Comparison of ENCODE assay signal across 8 cellular contexts in genomic region chr15:40069178-40070165, GRCh38. TPM values are rescaled to one million over a fixed set of nuclear protein-coding genes. Genes with fewer than 3 reads are reported as not detected.
DNase-seq lines count a peak whose midpoint lies in the region; ATAC-seq and TF ChIP-seq lines count a peak whose summit lies in the region.

No MANE protein-coding gene starts in this region.

- DNase-seq in G401 (ENCODE audit: low spot score): peak; percentile 70
- peak; percentile 73 for DNase-seq in HCT116 (ENCODE audit: low read depth, low spot score)
- peak; percentile 80 for DNase-seq in NCI-H146 treated with DMSO at 0.1 percent for 48 hours (lab: John Stamatoyannopoulos, UW; ENCODE audit: unreplicated experiment)
- peak; percentile 97 to 99 (median 98) for DNase-seq in adrenal gland
- peak; percentile 93 to 95 for DNase-seq in hippocampal formation (lab: John Stamatoyannopoulos, UW)
- DNase-seq in gastrocnemius medialis: peak; percentile 93 to 98
- DNase-seq in NCI-H226: no peak

- intact Hi-C loops in HCT116 (cut with micrococcal nuclease): no loop called here
- intact Hi-C loops in adrenal gland (cut with DNase I): no loop called here
- intact Hi-C loops in gastrocnemius medialis (cut with DNase I; ENCODE audit: low total_unique reads): loop anchor here (2.0 kb wide), 1 partner anchor 81 kb away; no protein-coding TSS in a partner anchor

- POLR2A ChIA-PET in HCT116 (lab: Charles Lee): interaction anchor here (0.6 kb wide), 1 partner anchor 30 kb away, joined by 4 read pairs; no protein-coding TSS in a partner anchor

- no peak overlapping the region for H2AFZ ChIP-seq in HCT116 (ENCODE audit: low read depth, low read length, poor library complexity, severe bottlenecking)

- H3K27me3 ChIP-seq in HCT116 (ENCODE audit: insufficient read depth, low read length) (no peaks in the 10 kb centered on the region), adrenal gland (no peaks in the 10 kb centered on the region), gastrocnemius medialis (no peaks in the 10 kb centered on the region)

- no peak for TF ChIP-seq POLR2A in HCT116 (IDR thresholded peaks at IDR 0.05; ENCODE audit: borderline replicate concordance, extremely low read depth, insufficient read depth, insufficient read length)
- TF ChIP-seq POLR2A in adrenal gland (IDR thresholded peaks at IDR 0.05): peak in 1 of 2 donors; percentile 62
- TF ChIP-seq POLR2A in gastrocnemius medialis (IDR thresholded peaks at IDR 0.05): no peak

- H3K36me3 ChIP-seq in HCT116 (ENCODE audit: control insufficient read depth in 1 of 2, insufficient read depth in 2 of 2, low read length in 2 of 2) (no peaks in the 10 kb centered on the region), adrenal gland (replicated peaks in 1 of 2) (no peaks in the 10 kb centered on the region), gastrocnemius medialis (no peaks in the 10 kb centered on the region)

- BruUV-seq in HCT116 (replicated peaks; lab: Mats Ljungman, UMichigan): no TSS peak

- peak; percentile 88 for ATAC-seq in HCT116
- ATAC-seq in gastrocnemius medialis: peak; percentile 92 to 95
- ATAC-seq in HG03469 (IDR thresholded peaks at IDR 0.05; ENCODE audit: unreplicated experiment): no peak

- no peaks in the 10 kb centered on the region for H3K9me2 ChIP-seq in HCT116 (ENCODE audit: insufficient read depth)

- TF ChIP-seq CTCF in HCT116 (IDR thresholded peaks at IDR 0.05 in 2 of 3, conservative IDR thresholded peaks at IDR 0.05 in 1 of 3; ENCODE audit: borderline replicate concordance in 1 of 3, insufficient read depth in 1 of 3, low read depth in 2 of 3, low read length in 2 of 3): no peak
- no peak for TF ChIP-seq CTCF in adrenal gland (IDR thresholded peaks at IDR 0.05)
- no peak for TF ChIP-seq CTCF in gastrocnemius medialis (IDR thresholded peaks at IDR 0.05 in 4 of 5, conservative IDR thresholded peaks at IDR 0.05 in 1 of 5)

- H3K27ac ChIP-seq in HCT116 (ENCODE audit: low read depth, low read length) (no peak overlapping the region), adrenal gland (peak overlapping the region in 4 of 5 donors; percentile 45 to 72 (median 68)), gastrocnemius medialis (peak overlapping the region; percentile 76 to 88 (median 82))

- peak overlapping the region in 1 of 2 experiments; percentile 23; a peak in 1 of 4 replicates for H3K4me3 ChIP-seq in HCT116 (replicated peaks in 1 of 2; ENCODE audit: low read depth in 1 of 2, low read length in 2 of 2)
- no peak overlapping the region for H3K4me3 ChIP-seq in adrenal gland
- no peak overlapping the region for H3K4me3 ChIP-seq in gastrocnemius medialis

- RAD21 ChIA-PET in HCT116 (lab: Charles Lee; ENCODE audit: low non-redundant PET in 1 of 2, low total read pairs in 2 of 2, uncharacterized antibody in 2 of 2, unreplicated experiment in 2 of 2): no interaction called here

- no peaks in the 10 kb centered on the region for H3K79me2 ChIP-seq in HCT116 (ENCODE audit: insufficient read depth, low read length)

- no peaks in the 10 kb centered on the region for H4K20me1 ChIP-seq in HCT116 (ENCODE audit: insufficient read depth)

- no peak overlapping the region; the same call in 1 of the 2 replicates for H3K9ac ChIP-seq in HCT116 (ENCODE audit: low read length)

- no peaks in the 10 kb centered on the region for H3K9me3 ChIP-seq in HCT116 (ENCODE audit: control insufficient read depth in 1 of 2, insufficient read depth in 1 of 2, low read depth in 1 of 2, low read length in 2 of 2)
- no peaks in the 10 kb centered on the region for H3K9me3 ChIP-seq in adrenal gland (replicated peaks in 1 of 3)
- no peaks in the 10 kb centered on the region for H3K9me3 ChIP-seq in gastrocnemius medialis

- CTCF ChIA-PET in HCT116 (lab: Charles Lee): interaction anchor here (1.6 kb wide), 1 partner anchor 24 kb away, joined by 5 read pairs; no protein-coding TSS in a partner anchor

- TF ChIP-seq RAD21 in HCT116 (IDR thresholded peaks at IDR 0.05; ENCODE audit: low read depth): no peak

- in situ Hi-C loops in G401 (cut with HindIII; ENCODE audit: low sequenced_read_pairs): no loop called here
- in situ Hi-C loops in gastrocnemius medialis (cut with MboI; ENCODE audit: low sequenced_read_pairs in 4 of 4): no loop called here

- H3K4me2 ChIP-seq in HCT116 (ENCODE audit: low read length): peak overlapping the region; percentile 72

- WGBS in adrenal gland, 4 donors: 36 to 72% (median 41%) methylated on average over 19 to 32 of the region's 32 CpGs

- peaks cover 18 to 24% of the 10 kb centered on the region in 2 experiments for H3K4me1 ChIP-seq in HCT116 (ENCODE audit: control insufficient read depth in 1 of 2, insufficient read depth in 2 of 2, low read length in 2 of 2)
- peaks cover 23 to 28% of the 10 kb centered on the region in 2 donors for H3K4me1 ChIP-seq in adrenal gland (replicated peaks in 1 of 2)
- H3K4me1 ChIP-seq in gastrocnemius medialis: peaks cover 20 to 30% of the 10 kb centered on the region in 2 donors

TF ChIP-seq in HCT116, 20 proteins besides CTCF, POLR2A, EP300 and RAD21 (continues in another document):
- peak; percentile 30; the same call in 1 of the 2 replicates for TF ChIP-seq CEBPB (IDR thresholded peaks at IDR 0.05; ENCODE audit: low read depth)
- TF ChIP-seq ELF1 (IDR thresholded peaks at IDR 0.05; ENCODE audit: borderline replicate concordance, low read depth): no peak
- no peak for TF ChIP-seq FOSL1 (IDR thresholded peaks at IDR 0.05; ENCODE audit: low read depth)
- no peak for TF ChIP-seq EGR1 (IDR thresholded peaks at IDR 0.05; ENCODE audit: low read depth)
- no peak for TF ChIP-seq YY1 (IDR thresholded peaks at IDR 0.05; ENCODE audit: extremely low read depth, insufficient replicate concordance, low read depth, low read length)
- TF ChIP-seq, protein P1, sequence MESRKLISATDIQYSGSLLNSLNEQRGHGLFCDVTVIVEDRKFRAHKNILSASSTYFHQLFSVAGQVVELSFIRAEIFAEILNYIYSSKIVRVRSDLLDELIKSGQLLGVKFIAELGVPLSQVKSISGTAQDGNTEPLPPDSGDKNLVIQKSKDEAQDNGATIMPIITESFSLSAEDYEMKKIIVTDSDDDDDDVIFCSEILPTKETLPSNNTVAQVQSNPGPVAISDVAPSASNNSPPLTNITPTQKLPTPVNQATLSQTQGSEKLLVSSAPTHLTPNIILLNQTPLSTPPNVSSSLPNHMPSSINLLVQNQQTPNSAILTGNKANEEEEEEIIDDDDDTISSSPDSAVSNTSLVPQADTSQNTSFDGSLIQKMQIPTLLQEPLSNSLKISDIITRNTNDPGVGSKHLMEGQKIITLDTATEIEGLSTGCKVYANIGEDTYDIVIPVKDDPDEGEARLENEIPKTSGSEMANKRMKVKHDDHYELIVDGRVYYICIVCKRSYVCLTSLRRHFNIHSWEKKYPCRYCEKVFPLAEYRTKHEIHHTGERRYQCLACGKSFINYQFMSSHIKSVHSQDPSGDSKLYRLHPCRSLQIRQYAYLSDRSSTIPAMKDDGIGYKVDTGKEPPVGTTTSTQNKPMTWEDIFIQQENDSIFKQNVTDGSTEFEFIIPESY (IDR thresholded peaks at IDR 0.05; ENCODE audit: extremely low read depth, insufficient replicate concordance, low read length): peak; percentile 87
- TF ChIP-seq JUND (IDR thresholded peaks at IDR 0.05): 0 out of 2 replicates have a peak, but pooled peaks have one; percentile 33
- 0 out of 2 replicates have a peak, but pooled peaks have one; percentile 47 for TF ChIP-seq SIN3A (IDR thresholded peaks at IDR 0.05; ENCODE audit: low read depth)
- TF ChIP-seq CBX3 (IDR thresholded peaks at IDR 0.05; ENCODE audit: low read depth): peak; percentile 76; the same call in 1 of the 2 replicates
- peak; percentile 58; the same call in 1 of the 2 replicates for TF ChIP-seq ZFX (IDR thresholded peaks at IDR 0.05)
- TF ChIP-seq EZH2 (IDR thresholded peaks at IDR 0.05): no peak
- TF ChIP-seq, protein P2, sequence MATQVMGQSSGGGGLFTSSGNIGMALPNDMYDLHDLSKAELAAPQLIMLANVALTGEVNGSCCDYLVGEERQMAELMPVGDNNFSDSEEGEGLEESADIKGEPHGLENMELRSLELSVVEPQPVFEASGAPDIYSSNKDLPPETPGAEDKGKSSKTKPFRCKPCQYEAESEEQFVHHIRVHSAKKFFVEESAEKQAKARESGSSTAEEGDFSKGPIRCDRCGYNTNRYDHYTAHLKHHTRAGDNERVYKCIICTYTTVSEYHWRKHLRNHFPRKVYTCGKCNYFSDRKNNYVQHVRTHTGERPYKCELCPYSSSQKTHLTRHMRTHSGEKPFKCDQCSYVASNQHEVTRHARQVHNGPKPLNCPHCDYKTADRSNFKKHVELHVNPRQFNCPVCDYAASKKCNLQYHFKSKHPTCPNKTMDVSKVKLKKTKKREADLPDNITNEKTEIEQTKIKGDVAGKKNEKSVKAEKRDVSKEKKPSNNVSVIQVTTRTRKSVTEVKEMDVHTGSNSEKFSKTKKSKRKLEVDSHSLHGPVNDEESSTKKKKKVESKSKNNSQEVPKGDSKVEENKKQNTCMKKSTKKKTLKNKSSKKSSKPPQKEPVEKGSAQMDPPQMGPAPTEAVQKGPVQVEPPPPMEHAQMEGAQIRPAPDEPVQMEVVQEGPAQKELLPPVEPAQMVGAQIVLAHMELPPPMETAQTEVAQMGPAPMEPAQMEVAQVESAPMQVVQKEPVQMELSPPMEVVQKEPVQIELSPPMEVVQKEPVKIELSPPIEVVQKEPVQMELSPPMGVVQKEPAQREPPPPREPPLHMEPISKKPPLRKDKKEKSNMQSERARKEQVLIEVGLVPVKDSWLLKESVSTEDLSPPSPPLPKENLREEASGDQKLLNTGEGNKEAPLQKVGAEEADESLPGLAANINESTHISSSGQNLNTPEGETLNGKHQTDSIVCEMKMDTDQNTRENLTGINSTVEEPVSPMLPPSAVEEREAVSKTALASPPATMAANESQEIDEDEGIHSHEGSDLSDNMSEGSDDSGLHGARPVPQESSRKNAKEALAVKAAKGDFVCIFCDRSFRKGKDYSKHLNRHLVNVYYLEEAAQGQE (IDR thresholded peaks at IDR 0.05; ENCODE audit: low read depth): no peak
- TF ChIP-seq ATF3 (IDR thresholded peaks at IDR 0.05): no peak

RNA-seq across cellular contexts. Expression of gene SRP14, which starts 30.5 kb away (rescaled TPM):
- 194 and 205 TPM in 2 replicates for total RNA-seq in G401 (2014; rRNA removed; shearing (Covaris generic))
- total RNA-seq in HCT116 (2021; ENCODE audit: unreplicated experiment): 168 TPM
- 166 and 208 TPM in 2 replicates for polyA plus RNA-seq in HCT116 (2012)
- 100 to 1,000 TPM; 173 to 689 (median 275) TPM for total RNA-seq in adrenal gland
- 100 to 1,000 TPM; 352 to 989 (median 549) TPM for polyA plus RNA-seq in adrenal gland
- 100 to 1,000 TPM; 180 to 244 (median 208) TPM for total RNA-seq in gastrocnemius medialis

RNA-seq across cellular contexts. Expression of gene BMF, which starts 39.2 kb away (rescaled TPM):
- total RNA-seq in G401 (2014; rRNA removed; shearing (Covaris generic)): 8.1 and 14.3 TPM in 2 replicates
- total RNA-seq in HCT116 (2021; ENCODE audit: unreplicated experiment) (1.0 TPM), adrenal gland (10 to 100 TPM in 3 of 8 donors, 1 to 10 TPM in 5; 4.8 to 12.8 (median 7.7) TPM), gastrocnemius medialis (10 to 100 TPM in 1 of 4 donors, 1 to 10 TPM in 2, under 1 TPM in 1; 0.82 to 11.6 (median 3.2) TPM)
- polyA plus RNA-seq in HCT116 (2012): 0.59 and 0.76 TPM in 2 replicates
- polyA plus RNA-seq in adrenal gland: 1 to 10 TPM; 1.3 to 9.3 (median 2.5) TPM
